10 cellular contexts compared by ENCODE assay signal in the genomic region with DNA sequence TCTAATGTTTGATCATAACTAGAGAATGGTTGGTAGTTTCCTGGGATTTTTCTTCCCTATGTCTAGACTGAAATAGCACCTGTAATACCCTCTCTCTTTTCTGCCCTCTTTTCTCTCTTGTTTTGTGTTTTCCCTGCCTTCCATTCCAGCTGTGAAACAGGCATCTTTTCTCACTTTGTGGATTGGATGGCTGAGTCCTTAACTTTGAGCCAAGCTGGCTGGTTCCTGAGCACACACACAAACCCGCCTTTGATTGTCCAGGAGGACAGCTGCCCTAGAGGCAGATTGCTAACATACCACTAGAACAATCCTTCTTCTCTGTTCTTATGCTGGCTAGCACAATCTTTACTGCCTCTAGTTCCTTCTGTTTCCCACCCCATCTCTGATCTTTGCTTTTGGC. TPM values are rescaled to one million over a fixed set of nuclear protein-coding genes. Genes with fewer than 3 reads are reported as not detected.
DNase-seq lines count a peak whose midpoint lies in the region; ATAC-seq, FAIRE-seq and TF ChIP-seq lines count a peak whose summit lies in the region.
"Had no signal": no experiment of that assay in that cellular context is flagged by ENCODE, and none has a peak within 500 bp of the region (broad histone marks: within the 10 kb centered on the region; RNA-seq: fewer than 3 reads in every experiment).

No MANE protein-coding gene starts in this region.

- intact Hi-C loops in mammary epithelial cell (cut with micrococcal nuclease), result loop anchor here (1.0 kb wide), 1 partner anchor 9 kb away; no protein-coding TSS in a partner anchor

- H3K4me3 ChIP-seq in mammary epithelial cell (replicated peaks in 1 of 3; ENCODE audit: insufficient read depth in 1 of 3, low read depth in 2 of 3, low read length in 3 of 3) (peak overlapping the region in 1 of 3 experiments; percentile 4), keratinocyte (ENCODE audit: control insufficient read depth in 2 of 3, extremely low read depth in 1 of 3, insufficient read depth in 2 of 3, low read depth in 1 of 3, low read length in 3 of 3) (peak overlapping the region in 1 of 3 experiments; percentile 9), skeletal muscle satellite cell (ENCODE audit: low read length) (peak overlapping the region; percentile 5)

- BruUV-seq in mammary epithelial cell (replicated peaks; lab: Mats Ljungman, UMichigan), result no TSS peak

- H3K36me3 ChIP-seq in mammary epithelial cell (ENCODE audit: insufficient read depth, low read length) (peaks cover 3% of the 10 kb centered on the region), keratinocyte (ENCODE audit: control insufficient read depth in 2 of 2, extremely low read depth in 1 of 2, insufficient read depth in 2 of 2, low read length in 2 of 2) (no peaks in the 10 kb centered on the region), skeletal muscle satellite cell (ENCODE audit: insufficient read depth, low read length) (peaks cover 5% of the 10 kb centered on the region)

- peak overlapping the region; percentile 37 for H3K9ac ChIP-seq in mammary epithelial cell (ENCODE audit: insufficient read depth, low read length)
- peak overlapping the region; percentile 73 for H3K9ac ChIP-seq in keratinocyte (ENCODE audit: control insufficient read depth, extremely low read depth, insufficient read depth, low read length)
- peak overlapping the region; percentile 71 for H3K9ac ChIP-seq in skeletal muscle satellite cell (ENCODE audit: low read depth, low read length)

- H3K9me3 ChIP-seq in mammary epithelial cell (replicated peaks; ENCODE audit: insufficient read depth, low read length), result no peaks in the 10 kb centered on the region
- no peaks in the 10 kb centered on the region for H3K9me3 ChIP-seq in keratinocyte (ENCODE audit: control insufficient read depth, low read depth, low read length)
- no peaks in the 10 kb centered on the region for H3K9me3 ChIP-seq in skeletal muscle satellite cell (replicated peaks; ENCODE audit: low read length)

- ATAC-seq in HG02852 (IDR thresholded peaks at IDR 0.05; ENCODE audit: unreplicated experiment), result no peak
- no peak for ATAC-seq in GM18861 (IDR thresholded peaks at IDR 0.05; ENCODE audit: unreplicated experiment)
- no peak for ATAC-seq in GM18498 (IDR thresholded peaks at IDR 0.05; ENCODE audit: unreplicated experiment)

- H3K9me1 ChIP-seq in keratinocyte (ENCODE audit: control insufficient read depth, extremely low read depth, insufficient read depth, low read length), result peaks cover 12% of the 10 kb centered on the region

- H3K79me2 ChIP-seq in mammary epithelial cell (ENCODE audit: insufficient read depth, low read length), result peaks cover 100% of the 10 kb centered on the region
- peaks cover 91% of the 10 kb centered on the region for H3K79me2 ChIP-seq in keratinocyte (ENCODE audit: control insufficient read depth, insufficient read depth, low read length)

- H3K4me2 ChIP-seq in mammary epithelial cell (ENCODE audit: insufficient read depth, low read depth, low read length) (peak overlapping the region; percentile 79), keratinocyte (ENCODE audit: control insufficient read depth, extremely low read depth, insufficient read depth, low read depth, low read length) (peak overlapping the region; percentile 77), skeletal muscle satellite cell (ENCODE audit: low read length) (peak overlapping the region; percentile 79)

- H2AFZ ChIP-seq in mammary epithelial cell (ENCODE audit: low read depth, low read length) (no peak overlapping the region), keratinocyte (ENCODE audit: control insufficient read depth, low read length) (no peak overlapping the region)

- TF ChIP-seq CTCF in mammary epithelial cell (conservative IDR thresholded peaks at IDR 0.05 in 1 of 2, IDR thresholded peaks at IDR 0.05 in 1 of 2; ENCODE audit: extremely low read depth in 1 of 2, insufficient read depth in 1 of 2, low read depth in 1 of 2, low read length in 2 of 2), result peak; percentile 11 to 22
- TF ChIP-seq CTCF in keratinocyte (optimal IDR thresholded peaks at IDR 0.05 in 1 of 3, IDR thresholded peaks at IDR 0.05 in 1 of 3, conservative IDR thresholded peaks at IDR 0.05 in 1 of 3; ENCODE audit: extremely low read depth in 1 of 3, insufficient read depth in 2 of 3, low read length in 3 of 3), result no peak

- dilution Hi-C loops in mammary epithelial cell (cut with HindIII; ENCODE audit: low sequenced_read_pairs) (no loop called here), keratinocyte (cut with MboI; ENCODE audit: extremely low pct_ligation_motif_present, low sequenced_read_pairs) (no loop called here)

- DNase-seq in H4 (ENCODE audit: low spot score), result peak; percentile 63
- peak; percentile 75 for DNase-seq in mammary epithelial cell
- DNase-seq in keratinocyte (ENCODE audit: low read depth, low spot score), result no peak
- no peak for DNase-seq in NCI-H526 treated with DMSO at 0.1 percent for 48 hours (lab: John Stamatoyannopoulos, UW)

- WGBS in mammary epithelial cell (ENCODE audit: low coverage, missing lambda C conversion rate), result 0% methylated on average over 1 of the region's 1 CpG

- in situ Hi-C loops in mammary epithelial cell (cut with MboI; ENCODE audit: low sequenced_read_pairs in 2 of 2), result no loop called here

- H3K27ac ChIP-seq in mammary epithelial cell (ENCODE audit: insufficient read depth, low read depth, low read length) (peak overlapping the region; percentile 89), keratinocyte (ENCODE audit: control insufficient read depth, insufficient read depth, low read length) (peak overlapping the region; percentile 88)

- H4K20me1 ChIP-seq in mammary epithelial cell (ENCODE audit: insufficient read depth, low read length) (peaks cover under 1% of the 10 kb centered on the region), keratinocyte (ENCODE audit: control insufficient read depth, extremely low read depth, insufficient read depth, low read length) (peaks cover 12% of the 10 kb centered on the region)

- CTCF ChIA-PET in mammary epithelial cell (lab: Charles Lee; ENCODE audit: low non-redundant PET), result interaction anchor here (1.0 kb wide), 1 partner anchor 21 kb away, joined by 6 read pairs; no protein-coding TSS in a partner anchor

- FAIRE-seq in keratinocyte (lab: Jason Lieb, UNC), result peak; percentile 73
- FAIRE-seq: colon had no signal

- no peaks in the 10 kb centered on the region for H3K27me3 ChIP-seq in mammary epithelial cell (ENCODE audit: insufficient read depth, low read length)
- no peaks in the 10 kb centered on the region for H3K27me3 ChIP-seq in keratinocyte (ENCODE audit: control insufficient read depth, extremely low read depth, insufficient read depth, low read length)
- H3K27me3 ChIP-seq in skeletal muscle satellite cell (ENCODE audit: control insufficient read depth, insufficient read depth, low read length), result no peaks in the 10 kb centered on the region

- H3K4me1 ChIP-seq in mammary epithelial cell (ENCODE audit: insufficient read depth, low read length), result peaks cover 78% of the 10 kb centered on the region
- peaks cover 78% of the 10 kb centered on the region for H3K4me1 ChIP-seq in keratinocyte (ENCODE audit: control insufficient read depth, extremely low read depth, insufficient read depth, low read length)
- peaks cover 52% of the 10 kb centered on the region for H3K4me1 ChIP-seq in skeletal muscle satellite cell (ENCODE audit: control insufficient read depth, insufficient read depth, low read length)

RNA-seq across cellular contexts. Expression of a gene that starts 17.7 kb away (rescaled TPM):
- 50.0 and 56.3 TPM in 2 replicates for total RNA-seq in H4 (2014; rRNA removed; shearing (Covaris generic))
- total RNA-seq in mammary epithelial cell, result 100 to 1,000 TPM; 164 to 212 TPM
- polyA plus RNA-seq in mammary epithelial cell (119 TPM), keratinocyte (125 to 187 TPM (median 144 TPM) in 3 replicates)
- polyA minus RNA-seq in mammary epithelial cell (412 TPM), keratinocyte (413 to 516 TPM (median 498 TPM) in 3 replicates)
- 91.5 TPM for polyA plus RNA-seq in keratinocyte (2011; ENCODE audit: low read depth)
- 84.0 and 129 TPM in 2 replicates for polyA plus RNA-seq in keratinocyte (2011; cell fraction: cytosol; rRNA removed)
- polyA plus RNA-seq in keratinocyte (2011; cell fraction: nucleus; rRNA removed), result 203 and 221 TPM in 2 replicates
- polyA plus RNA-seq in keratinocyte (2012; ENCODE audit: low replicate concordance), result 98.6 and 103 TPM in 2 replicates
- 134 TPM for polyA minus RNA-seq in keratinocyte (2011; cell fraction: cytosol; rRNA and poly(A)+ RNA removed)
- polyA minus RNA-seq in keratinocyte (2011; cell fraction: nucleus; rRNA and poly(A)+ RNA removed), result 216 and 381 TPM in 2 replicates
- total RNA-seq in skeletal muscle satellite cell (2012; rRNA removed), result 76.2 and 79.9 TPM in 2 replicates

RNA-seq across cellular contexts. Expression of a gene that starts 27.7 kb away (rescaled TPM):
- not detected in 2 replicates for total RNA-seq in H4 (2014; rRNA removed; shearing (Covaris generic))
- not detected for total RNA-seq in mammary epithelial cell
- polyA plus RNA-seq in mammary epithelial cell, result not detected
- polyA minus RNA-seq in mammary epithelial cell, result not detected
- polyA plus RNA-seq in keratinocyte, result not detected in 3 replicates
- not detected for polyA plus RNA-seq in keratinocyte (2011; ENCODE audit: low read depth)
- not detected in 2 replicates for polyA plus RNA-seq in keratinocyte (2011; cell fraction: cytosol; rRNA removed)
- not detected in 2 replicates for polyA plus RNA-seq in keratinocyte (2011; cell fraction: nucleus; rRNA removed)
- 0.17 TPM in 1 of 2 replicates, not detected in the other for polyA plus RNA-seq in keratinocyte (2012; ENCODE audit: low replicate concordance)
- polyA minus RNA-seq in keratinocyte, result not detected in 3 replicates
- polyA minus RNA-seq in keratinocyte (2011; cell fraction: cytosol; rRNA and poly(A)+ RNA removed), result not detected
- polyA minus RNA-seq in keratinocyte (2011; cell fraction: nucleus; rRNA and poly(A)+ RNA removed), result not detected in 2 replicates
- not detected in 2 replicates for total RNA-seq in skeletal muscle satellite cell (2012; rRNA removed)
- total RNA-seq: OCI-LY7 had no signal

RNA-seq across cellular contexts. Expression of a gene that starts 38.0 kb away (rescaled TPM):
- 218 and 298 TPM in 2 replicates for total RNA-seq in H4 (2014; rRNA removed; shearing (Covaris generic))
- total RNA-seq in mammary epithelial cell, result 100 to 1,000 TPM in 1 of 2 donors, 10 to 100 TPM in 1; 63.5 to 115 TPM
- polyA plus RNA-seq in mammary epithelial cell, result 98.4 TPM
- polyA minus RNA-seq in mammary epithelial cell, result 3.5 TPM
- 59.1 to 88.2 TPM (median 76.0 TPM) in 3 replicates for polyA plus RNA-seq in keratinocyte
- polyA plus RNA-seq in keratinocyte (2011; ENCODE audit: low read depth), result 39.6 TPM
- polyA plus RNA-seq in keratinocyte (2011; cell fraction: cytosol; rRNA removed), result 48.8 and 72.9 TPM in 2 replicates
- 35.0 and 38.0 TPM in 2 replicates for polyA plus RNA-seq in keratinocyte (2011; cell fraction: nucleus; rRNA removed)
- polyA plus RNA-seq in keratinocyte (2012; ENCODE audit: low replicate concordance), result 79.8 and 96.0 TPM in 2 replicates
- polyA minus RNA-seq in keratinocyte, result 5.1 to 10.0 TPM (median 6.5 TPM) in 3 replicates
- polyA minus RNA-seq in keratinocyte (2011; cell fraction: cytosol; rRNA and poly(A)+ RNA removed), result 43.4 TPM
- 10.6 and 13.4 TPM in 2 replicates for polyA minus RNA-seq in keratinocyte (2011; cell fraction: nucleus; rRNA and poly(A)+ RNA removed)
- total RNA-seq in skeletal muscle satellite cell (2012; rRNA removed), result 92.4 and 108 TPM in 2 replicates

Comparison
In these comparisons a context has a peak if more than half of its experiments do, and no peak if none do; other contexts are left out.
1. DNase-seq: peak in H4 (single experiment) and mammary epithelial cell (single experiment); none in keratinocyte (single experiment) and NCI-H526 treated with DMSO at 0.1 percent for 48 hours (single experiment).
2. CTCF ChIP-seq: peak in mammary epithelial cell (2 of 2); none in keratinocyte (0 of 3).
3. Peak in every context shown above with its lines, with median percentiles within 50 percentile points of each other: H3K4me2 ChIP-seq and H3K9ac ChIP-seq.